ENCODE assay signal across 15 cellular contexts in the genomic region with DNA sequence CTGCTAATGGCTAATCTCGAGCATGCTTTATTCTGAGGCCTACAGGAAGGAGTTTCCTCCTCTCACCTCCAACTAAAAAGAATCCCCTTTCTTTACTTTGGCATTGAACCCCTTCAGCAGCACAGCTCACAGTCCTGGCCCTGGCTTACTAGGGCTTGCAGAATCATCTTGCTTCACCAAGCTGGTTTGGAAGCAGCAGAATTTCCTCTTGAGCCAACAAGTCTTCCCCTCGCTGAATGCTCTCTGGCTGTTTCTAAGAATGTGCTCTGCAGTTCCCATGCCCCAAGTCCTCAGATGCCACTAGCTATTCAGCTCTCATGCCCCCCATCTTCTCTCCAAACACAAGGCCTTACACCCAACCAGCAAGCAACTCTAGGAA.
DNase-seq lines count a peak whose midpoint lies in the region; ATAC-seq and TF ChIP-seq lines count a peak whose summit lies in the region.
"Had no signal": no experiment of that assay in that cellular context is flagged by ENCODE, and none has a peak within 500 bp of the region (broad histone marks: within the 10 kb centered on the region; RNA-seq: fewer than 3 reads in every experiment).

No MANE protein-coding gene starts in this region.

- peak; percentile 70 for ATAC-seq in sciatic nerve
- ATAC-seq in naive thymus-derived CD4-positive, alpha-beta T cell = no peak

- no peak overlapping the region for H3K4me2 ChIP-seq in SU-DHL-6 (ENCODE audit: low read depth, low read length, poor library complexity, severe bottlenecking)

- H3K27ac ChIP-seq in AG04450 (ENCODE audit: low read depth, low read length) (peak overlapping the region; percentile 39), SU-DHL-6 (ENCODE audit: low read depth, low read length) (no peak overlapping the region), left ventricle myocardium inferior (replicated peaks) (no peak overlapping the region)
- no peak overlapping the region for H3K27ac ChIP-seq in naive thymus-derived CD4-positive, alpha-beta T cell (ENCODE audit: low read depth, low read length)
- H3K27ac ChIP-seq: colonic mucosa, GM23248, lower lobe of right lung, RWPE1 had no signal

- H3K36me3 ChIP-seq in SU-DHL-6 (ENCODE audit: low read length) (no peaks in the 10 kb centered on the region), left ventricle myocardium inferior (no peaks in the 10 kb centered on the region)
- H3K36me3 ChIP-seq in naive thymus-derived CD4-positive, alpha-beta T cell (ENCODE audit: control insufficient read depth in 2 of 3, insufficient read depth in 3 of 3, low read length in 3 of 3) = no peaks in the 10 kb centered on the region
- H3K36me3 ChIP-seq: colonic mucosa, lower lobe of right lung had no signal

- peaks cover 11 to 48% (median 30%) of the 10 kb centered on the region in 7 donors for H3K4me1 Mint-ChIP-seq in naive thymus-derived CD4-positive, alpha-beta T cell

- no peaks in the 10 kb centered on the region for H3K79me2 ChIP-seq in SU-DHL-6 (ENCODE audit: insufficient read depth, low read length)

- no peaks in the 10 kb centered on the region for H4K20me1 ChIP-seq in SU-DHL-6 (ENCODE audit: low read depth, low read length)

- no peaks in the 10 kb centered on the region for H3K27me3 Mint-ChIP-seq in naive thymus-derived CD4-positive, alpha-beta T cell
- H3K27me3 Mint-ChIP-seq: naive B cell had no signal

- H3F3A ChIP-seq in SU-DHL-6 (ENCODE audit: insufficient read depth) = no peaks in the 10 kb centered on the region

- CTCF ChIA-PET in AG04450 (lab: Charles Lee) = interaction anchor here (1.0 to 2.1 kb wide), 10 partner anchors 9 to 297 kb away, joined by 3 to 8 read pairs (median 4); no protein-coding TSS in a partner anchor
- CTCF ChIA-PET in naive thymus-derived CD4-positive, alpha-beta T cell (lab: Charles Lee) = interaction anchor here (0.6 kb wide), 1 partner anchor 177 kb away, joined by 3 read pairs; no protein-coding TSS in a partner anchor

- H3K4me3 ChIP-seq in AG04450 (ENCODE audit: low read depth, low read length) (no peak overlapping the region), SU-DHL-6 (ENCODE audit: insufficient read depth, low read length, poor library complexity, severe bottlenecking) (no peak overlapping the region), left ventricle myocardium inferior (no peak overlapping the region)
- H3K4me3 ChIP-seq in naive thymus-derived CD4-positive, alpha-beta T cell (ENCODE audit: low read length) = no peak overlapping the region
- H3K4me3 ChIP-seq: colonic mucosa, GM23248, lower lobe of right lung had no signal

- POLR2A ChIA-PET in AG04450 (lab: Yijun Ruan, JAX) = no interaction called here
- POLR2A ChIA-PET in naive thymus-derived CD4-positive, alpha-beta T cell (lab: Charles Lee) = no interaction called here

- TF ChIP-seq CTCF in AG04450 (IDR thresholded peaks at IDR 0.05; ENCODE audit: low read depth, low read length) (no peak), SU-DHL-6 (IDR thresholded peaks at IDR 0.05; ENCODE audit: insufficient read depth, low read length, poor library complexity, severe bottlenecking) (peak; percentile 2), left ventricle myocardium inferior (IDR thresholded peaks at IDR 0.05; ENCODE audit: borderline replicate concordance) (peak; percentile 20)

- H3K9me3 ChIP-seq in AG04450 (ENCODE audit: control insufficient read depth, insufficient read depth, low read length) (no peaks in the 10 kb centered on the region), SU-DHL-6 (ENCODE audit: insufficient read depth, low read length) (no peaks in the 10 kb centered on the region), left ventricle myocardium inferior (replicated peaks) (no peaks in the 10 kb centered on the region)
- no peaks in the 10 kb centered on the region for H3K9me3 ChIP-seq in naive thymus-derived CD4-positive, alpha-beta T cell (ENCODE audit: control insufficient read depth in 2 of 3, low read length in 3 of 3)
- H3K9me3 ChIP-seq: colonic mucosa, lower lobe of right lung had no signal

- H2AFZ ChIP-seq in SU-DHL-6 (ENCODE audit: low read depth, low read length, severe bottlenecking) = no peak overlapping the region
- H2AFZ ChIP-seq: GM23248 had no signal

- DNase-seq in AG04450 (ENCODE audit: low read depth, low spot score) (no peak), left ventricle myocardium inferior (no peak), sciatic nerve (ENCODE audit: low spot score) (no peak), NCI-H345 (lab: John Stamatoyannopoulos, UW) (no peak), mesenteric fat pad (ENCODE audit: low spot score) (no peak), GM19238 (ENCODE audit: insufficient read length, low spot score) (no peak)
- no peak for DNase-seq in naive thymus-derived CD4-positive, alpha-beta T cell
- DNase-seq: DMS79 treated with DMSO at 0.1 percent for 48 hours, lower lobe of right lung, NCI-H446 had no signal

- H3K9me2 ChIP-seq in SU-DHL-6 (replicated peaks; ENCODE audit: insufficient read depth, low read length) = no peaks in the 10 kb centered on the region

- H3K4me1 ChIP-seq in left ventricle myocardium inferior = peaks cover 13% of the 10 kb centered on the region
- peaks cover 7 to 10% of the 10 kb centered on the region in 2 donors for H3K4me1 ChIP-seq in naive thymus-derived CD4-positive, alpha-beta T cell (ENCODE audit: control insufficient read depth in 2 of 2, insufficient read depth in 2 of 2, low read length in 2 of 2)
- H3K4me1 ChIP-seq: colonic mucosa had no signal

- H3K9me3 Mint-ChIP-seq in naive thymus-derived CD4-positive, alpha-beta T cell = no peaks in the 10 kb centered on the region
- H3K9me3 Mint-ChIP-seq: naive B cell had no signal

- no peak overlapping the region for H3K4me3 Mint-ChIP-seq in naive thymus-derived CD4-positive, alpha-beta T cell
- H3K4me3 Mint-ChIP-seq: naive B cell had no signal

- no peak overlapping the region for H3K9ac ChIP-seq in SU-DHL-6 (ENCODE audit: low read length)
- H3K9ac ChIP-seq: GM23248 had no signal

- no peaks in the 10 kb centered on the region for H3K27me3 ChIP-seq in AG04450 (ENCODE audit: control insufficient read depth, insufficient read depth, low read length)
- H3K27me3 ChIP-seq in SU-DHL-6 (ENCODE audit: low read length) = no peaks in the 10 kb centered on the region
- H3K27me3 ChIP-seq in left ventricle myocardium inferior (ENCODE audit: low read depth) = no peaks in the 10 kb centered on the region
- H3K27me3 ChIP-seq in naive thymus-derived CD4-positive, alpha-beta T cell (ENCODE audit: control insufficient read depth in 2 of 2, insufficient read depth in 2 of 2, low read length in 2 of 2) = no peaks in the 10 kb centered on the region
- H3K27me3 ChIP-seq: colonic mucosa had no signal

- H3K27ac Mint-ChIP-seq in naive thymus-derived CD4-positive, alpha-beta T cell = peak overlapping the region in 4 of 9 donors; percentile 6 to 78 (median 51)

- intact Hi-C loops in left ventricle myocardium inferior (cut with micrococcal nuclease) (loop anchor here (10.0 kb wide), 1 partner anchor 298 kb away; no protein-coding TSS in a partner anchor), sciatic nerve (cut with DNase I) (no loop called here)
- intact Hi-C loops in naive thymus-derived CD4-positive, alpha-beta T cell (cut with micrococcal nuclease) = loop anchor here in 1 of 2 donors (5.0 kb wide), 1 partner anchor 40 kb away; no protein-coding TSS in a partner anchor

- peaks cover 0 to 9% (median 1%) of the 10 kb centered on the region in 5 donors for H3K36me3 Mint-ChIP-seq in naive thymus-derived CD4-positive, alpha-beta T cell
